In the genomic region with DNA sequence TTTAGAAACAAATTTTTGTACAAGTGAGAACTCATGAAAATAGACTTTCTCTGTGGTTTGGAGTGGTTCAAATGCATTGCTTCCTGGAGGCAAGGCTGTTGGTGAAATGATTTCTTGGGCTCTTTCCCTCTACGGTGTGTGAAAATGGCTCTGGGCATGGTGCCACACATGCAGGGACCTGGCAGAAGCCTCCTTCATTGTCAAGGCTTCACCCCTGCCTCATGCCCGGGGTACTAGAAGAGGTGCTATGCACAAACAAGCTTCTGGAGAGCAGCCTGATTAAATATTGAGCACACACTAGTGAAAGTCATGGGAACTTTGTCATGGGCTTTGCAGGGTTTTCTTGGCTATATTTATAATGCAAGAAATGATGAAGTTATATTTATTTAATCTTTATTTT, we compare ENCODE assay signal across 13 cellular contexts. TPM values are rescaled to one million over a fixed set of nuclear protein-coding genes. Genes with fewer than 3 reads are reported as not detected.
DNase-seq lines count a peak whose midpoint lies in the region; ATAC-seq, FAIRE-seq and TF ChIP-seq lines count a peak whose summit lies in the region.
"Had no signal": no experiment of that assay in that cellular context is flagged by ENCODE, and none has a peak within 500 bp of the region (broad histone marks: within the 10 kb centered on the region; RNA-seq: fewer than 3 reads in every experiment).

No MANE protein-coding gene starts in this region.

- BruUV-seq in endothelial cell of umbilical vein (replicated peaks; lab: Mats Ljungman, UMichigan), result no TSS peak

- no peaks in the 10 kb centered on the region for H3K27me3 ChIP-seq in DND-41 (ENCODE audit: insufficient read depth, low read length, poor library complexity)
- H3K27me3 ChIP-seq in endothelial cell of umbilical vein (ENCODE audit: control insufficient read depth in 2 of 2, insufficient read depth in 2 of 2, low read length in 2 of 2), result no peaks in the 10 kb centered on the region
- no peaks in the 10 kb centered on the region for H3K27me3 ChIP-seq in muscle layer of colon (ENCODE audit: control insufficient read depth in 1 of 2, insufficient read depth in 2 of 2, low read length in 2 of 2)
- H3K27me3 ChIP-seq in WERI-Rb-1 (ENCODE audit: insufficient read depth, low read depth, severe bottlenecking), result no peaks in the 10 kb centered on the region

- TF ChIP-seq CTCF in DND-41 (IDR thresholded peaks at IDR 0.05; ENCODE audit: borderline replicate concordance, extremely low read depth, low read length, poor library complexity, severe bottlenecking), result no peak
- no peak for TF ChIP-seq CTCF in endothelial cell of umbilical vein (IDR thresholded peaks at IDR 0.05; ENCODE audit: extremely low read depth in 1 of 2, insufficient read depth in 1 of 2, low read depth in 1 of 2, low read length in 2 of 2)
- no peak for TF ChIP-seq CTCF in WERI-Rb-1 (IDR thresholded peaks at IDR 0.05; ENCODE audit: low read depth, low read length)

- peak overlapping the region; percentile 30; the same call in 1 of the 2 replicates for H3K27ac ChIP-seq in DND-41 (ENCODE audit: low read length)
- H3K27ac ChIP-seq in endothelial cell of umbilical vein (ENCODE audit: insufficient read depth, low read depth, low read length), result no peak overlapping the region
- H3K27ac ChIP-seq in muscle layer of colon (ENCODE audit: low read depth, low read length), result peak overlapping the region; percentile 54
- H3K27ac ChIP-seq in WERI-Rb-1, result no peak overlapping the region
- H3K27ac ChIP-seq: C4-2B had no signal

- H3K36me3 ChIP-seq in DND-41 (ENCODE audit: insufficient read depth, low read length) (peaks cover 68% of the 10 kb centered on the region), endothelial cell of umbilical vein (ENCODE audit: control insufficient read depth in 2 of 2, extremely low read depth in 1 of 2, insufficient read depth in 2 of 2, low read length in 2 of 2) (peaks cover 6 to 8% of the 10 kb centered on the region in 2 experiments), muscle layer of colon (ENCODE audit: insufficient read depth, low read length) (peaks cover 32% of the 10 kb centered on the region), WERI-Rb-1 (peaks cover 18% of the 10 kb centered on the region)

- H2AFZ ChIP-seq in DND-41 (ENCODE audit: low read depth, low read length) (no peak overlapping the region), endothelial cell of umbilical vein (ENCODE audit: low read depth, low read length) (no peak overlapping the region)

- intact Hi-C loops in endothelial cell of umbilical vein (cut with micrococcal nuclease), result no loop called here

- H3K79me2 ChIP-seq in DND-41 (ENCODE audit: insufficient read depth, low read length), result peaks cover 36% of the 10 kb centered on the region
- H3K79me2 ChIP-seq in endothelial cell of umbilical vein (ENCODE audit: control insufficient read depth, insufficient read depth, low read length), result no peaks in the 10 kb centered on the region

- H3K9me3 ChIP-seq in DND-41 (ENCODE audit: insufficient read depth, low read length, severe bottlenecking), result no peaks in the 10 kb centered on the region
- no peaks in the 10 kb centered on the region for H3K9me3 ChIP-seq in endothelial cell of umbilical vein (replicated peaks; ENCODE audit: control insufficient read depth, insufficient read depth, low read length)
- H3K9me3 ChIP-seq in muscle layer of colon (ENCODE audit: low read length), result no peaks in the 10 kb centered on the region
- H3K9me3 ChIP-seq in WERI-Rb-1 (ENCODE audit: severe bottlenecking), result no peaks in the 10 kb centered on the region

- POLR2A ChIA-PET in endothelial cell of umbilical vein (lab: Charles Lee), result no interaction called here

- DNase-seq in DND-41, result no peak
- peak; percentile 90 for DNase-seq in NCI-H2196 (lab: John Stamatoyannopoulos, UW; ENCODE audit: unreplicated experiment)
- peak; percentile 73 for DNase-seq in endothelial cell of umbilical vein (ENCODE audit: low read depth, low spot score)
- no peak for DNase-seq in WERI-Rb-1
- DNase-seq in effector CD4-positive, alpha-beta T cell, result no peak
- DNase-seq in OCI-M2 (lab: John Stamatoyannopoulos, UW; ENCODE audit: unreplicated experiment), result no peak
- DNase-seq: activated CD8-positive, alpha-beta memory T cell treated with anti-CD3 and anti-CD28 coated beads, Interleukin-2, amount 10 ng/mL, durations not matched to agents 7 days and 5 days; amniotic stem cell; naive B cell had no signal

- H3K4me2 ChIP-seq in DND-41 (ENCODE audit: insufficient read depth, low read length) (no peak overlapping the region), endothelial cell of umbilical vein (ENCODE audit: insufficient read depth, low read length) (no peak overlapping the region)

- H3K4me3 ChIP-seq in DND-41 (ENCODE audit: low read depth in 1 of 2, low read length in 2 of 2) (no peak overlapping the region), endothelial cell of umbilical vein (replicated peaks in 1 of 3; ENCODE audit: insufficient read depth in 1 of 3, low read depth in 1 of 3, low read length in 3 of 3) (no peak overlapping the region), muscle layer of colon (ENCODE audit: low read depth in 1 of 2, low read length in 2 of 2) (no peak overlapping the region), WERI-Rb-1 (ENCODE audit: low read depth, low read length) (no peak overlapping the region)

- H3K9ac ChIP-seq in DND-41 (ENCODE audit: low read depth, low read length) (no peak overlapping the region), endothelial cell of umbilical vein (replicated peaks; ENCODE audit: extremely low read depth, insufficient read depth, low read length) (no peak overlapping the region), muscle layer of colon (ENCODE audit: low read length) (no peak overlapping the region)

- CTCF ChIA-PET in endothelial cell of umbilical vein (lab: Charles Lee), result interaction anchor here (1.1 to 2.0 kb wide), 3 partner anchors 21 to 304 kb away, joined by 3 to 5 read pairs (median 3); a partner anchor contains a TSS

- H4K20me1 ChIP-seq in DND-41 (ENCODE audit: insufficient read depth, low read length) (no peaks in the 10 kb centered on the region), endothelial cell of umbilical vein (replicated peaks; ENCODE audit: control insufficient read depth, extremely low read depth, insufficient read depth, low read length) (no peaks in the 10 kb centered on the region)

- H3K4me1 ChIP-seq in DND-41 (ENCODE audit: insufficient read depth, low read length), result peaks cover 21% of the 10 kb centered on the region
- H3K4me1 ChIP-seq in endothelial cell of umbilical vein (ENCODE audit: control insufficient read depth, extremely low read depth, insufficient read depth, low read length), result peaks cover 5% of the 10 kb centered on the region
- peaks cover 27% of the 10 kb centered on the region for H3K4me1 ChIP-seq in muscle layer of colon (ENCODE audit: insufficient read depth, low read length)

- H3K9me1 ChIP-seq in endothelial cell of umbilical vein (replicated peaks; ENCODE audit: control insufficient read depth, extremely low read depth, insufficient read depth, low read length), result no peaks in the 10 kb centered on the region

- dilution Hi-C loops in endothelial cell of umbilical vein (cut with MboI; ENCODE audit: extremely low pct_ligation_motif_present, low sequenced_read_pairs), result no loop called here

- no peak for TF ChIP-seq POLR2A in endothelial cell of umbilical vein (IDR thresholded peaks at IDR 0.05; ENCODE audit: low read depth, low read length)

- no peak for FAIRE-seq in endothelial cell of umbilical vein (lab: Jason Lieb, UNC)
- FAIRE-seq: H54 had no signal

- peak; percentile 52; the same call in 2 of the 3 replicates for ATAC-seq in DND-41 (ENCODE audit: insufficient read depth, low read depth)
- ATAC-seq in HG02798 (IDR thresholded peaks at IDR 0.05; ENCODE audit: poor library complexity, unreplicated experiment), result no peak
- ATAC-seq: activated CD8-positive, alpha-beta memory T cell treated with anti-CD3 and anti-CD28 coated beads, Interleukin-2, amount 10 ng/mL, durations not matched to agents 7 days and 5 days had no signal

TF ChIP-seq in endothelial cell of umbilical vein, 7 proteins besides CTCF, POLR2A, EP300 and RAD21 (continues in another document):
- no peak for TF ChIP-seq GATA2 (IDR thresholded peaks at IDR 0.05; ENCODE audit: insufficient read depth, insufficient read length, low read depth, low read length)
- TF ChIP-seq, protein P1, sequence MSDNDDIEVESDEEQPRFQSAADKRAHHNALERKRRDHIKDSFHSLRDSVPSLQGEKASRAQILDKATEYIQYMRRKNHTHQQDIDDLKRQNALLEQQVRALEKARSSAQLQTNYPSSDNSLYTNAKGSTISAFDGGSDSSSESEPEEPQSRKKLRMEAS (IDR thresholded peaks at IDR 0.05; ENCODE audit: insufficient read depth, insufficient read length), result no peak
- no peak for TF ChIP-seq FOS (IDR thresholded peaks at IDR 0.05; ENCODE audit: borderline replicate concordance, insufficient read depth, low read length)

RNA-seq across cellular contexts. Expression of a gene that starts 20.8 kb away (rescaled TPM):
- 34.0 and 36.4 TPM in 2 replicates for total RNA-seq in endothelial cell of umbilical vein
- 16.6 and 18.2 TPM in 2 replicates for polyA plus RNA-seq in endothelial cell of umbilical vein
- polyA plus RNA-seq in endothelial cell of umbilical vein (2011; cell fraction: cytosol; rRNA removed), result 20.6 and 23.0 TPM in 2 replicates
- polyA plus RNA-seq in endothelial cell of umbilical vein (2011; cell fraction: nucleus; rRNA removed), result 22.7 and 24.8 TPM in 2 replicates
- 25.0 and 29.2 TPM in 2 replicates for polyA plus RNA-seq in endothelial cell of umbilical vein (2012)
- polyA minus RNA-seq in endothelial cell of umbilical vein, result 32.8 and 36.8 TPM in 2 replicates
- 6.1 TPM for polyA minus RNA-seq in endothelial cell of umbilical vein (2011; cell fraction: cytosol; rRNA and poly(A)+ RNA removed)
- 9.8 and 16.6 TPM in 2 replicates for polyA minus RNA-seq in endothelial cell of umbilical vein (2011; cell fraction: nucleus; rRNA and poly(A)+ RNA removed)

RNA-seq across cellular contexts. Expression of a gene that starts 31.9 kb away (rescaled TPM):
- 33.8 and 35.6 TPM in 2 replicates for total RNA-seq in endothelial cell of umbilical vein
- 28.6 and 30.8 TPM in 2 replicates for polyA plus RNA-seq in endothelial cell of umbilical vein
- 30.4 and 31.2 TPM in 2 replicates for polyA plus RNA-seq in endothelial cell of umbilical vein (2011; cell fraction: cytosol; rRNA removed)
- polyA plus RNA-seq in endothelial cell of umbilical vein (2011; cell fraction: nucleus; rRNA removed), result 10.4 and 10.9 TPM in 2 replicates
- 29.3 and 45.8 TPM in 2 replicates for polyA plus RNA-seq in endothelial cell of umbilical vein (2012)
- polyA minus RNA-seq in endothelial cell of umbilical vein, result 38.5 and 46.8 TPM in 2 replicates
- polyA minus RNA-seq in endothelial cell of umbilical vein (2011; cell fraction: cytosol; rRNA and poly(A)+ RNA removed), result 28.0 TPM
- polyA minus RNA-seq in endothelial cell of umbilical vein (2011; cell fraction: nucleus; rRNA and poly(A)+ RNA removed), result 7.9 and 10.5 TPM in 2 replicates

RNA-seq across cellular contexts. Expression of a gene that starts 48.0 kb away (rescaled TPM):
- not detected in 2 replicates for total RNA-seq in endothelial cell of umbilical vein
- 0.14 and 0.41 TPM in 2 replicates for polyA plus RNA-seq in endothelial cell of umbilical vein
- 0.08 and 0.14 TPM in 2 replicates for polyA plus RNA-seq in endothelial cell of umbilical vein (2011; cell fraction: cytosol; rRNA removed)
- 0.25 and 0.28 TPM in 2 replicates for polyA plus RNA-seq in endothelial cell of umbilical vein (2011; cell fraction: nucleus; rRNA removed)
- 0.40 and 0.82 TPM in 2 replicates for polyA plus RNA-seq in endothelial cell of umbilical vein (2012)
- polyA minus RNA-seq in endothelial cell of umbilical vein, result 0.29 and 0.42 TPM in 2 replicates
- polyA minus RNA-seq in endothelial cell of umbilical vein (2011; cell fraction: cytosol; rRNA and poly(A)+ RNA removed), result not detected
- polyA minus RNA-seq in endothelial cell of umbilical vein (2011; cell fraction: nucleus; rRNA and poly(A)+ RNA removed), result not detected in 2 replicates

Comparison
In these comparisons a context has a peak if more than half of its experiments do, and no peak if none do; other contexts are left out.
1. DNase-seq: peak in NCI-H2196 (single experiment) and endothelial cell of umbilical vein (single experiment); none in DND-41 (single experiment), WERI-Rb-1 (single experiment), effector CD4-positive, alpha-beta T cell (single experiment) and OCI-M2 (single experiment).
2. H3K27ac ChIP-seq: peak in DND-41 (single experiment) and muscle layer of colon (single experiment); none in endothelial cell of umbilical vein (single experiment) and WERI-Rb-1 (single experiment).